In the genomic region with DNA sequence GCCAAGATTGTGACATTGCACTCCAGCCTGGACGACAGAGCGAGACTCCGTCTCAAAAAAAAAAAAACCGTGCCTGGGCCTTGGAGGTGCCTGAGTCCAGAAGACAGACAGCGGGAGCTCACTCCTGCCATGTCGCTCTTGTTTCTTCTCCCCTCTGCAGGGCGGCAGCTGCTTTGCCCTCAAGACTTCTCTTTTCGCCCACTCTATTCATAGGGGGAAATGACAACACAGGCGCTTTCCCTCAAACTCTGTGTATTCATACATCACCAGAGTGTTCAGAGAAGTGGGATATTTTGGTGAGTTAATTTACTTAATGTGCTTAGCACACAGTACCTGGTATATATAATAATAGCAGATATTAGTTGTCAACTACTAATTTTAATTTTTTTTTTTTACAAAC, we compare ENCODE assay signal across 13 cellular contexts. TPM values are rescaled to one million over a fixed set of nuclear protein-coding genes. Genes with fewer than 3 reads are reported as not detected.
DNase-seq lines count a peak whose midpoint lies in the region; ATAC-seq and TF ChIP-seq lines count a peak whose summit lies in the region.
"Had no signal": no experiment of that assay in that cellular context is flagged by ENCODE, and none has a peak within 500 bp of the region (broad histone marks: within the 10 kb centered on the region; RNA-seq: fewer than 3 reads in every experiment).

No MANE protein-coding gene starts in this region.

- H3K9me3 ChIP-seq in right atrium auricular region = no peaks in the 10 kb centered on the region
- no peaks in the 10 kb centered on the region for H3K9me3 ChIP-seq in esophagus muscularis mucosa
- H3K9me3 ChIP-seq in psoas muscle = no peaks in the 10 kb centered on the region
- H3K9me3 ChIP-seq in uterus = no peaks in the 10 kb centered on the region

- TF ChIP-seq POLR2A in esophagus muscularis mucosa (IDR thresholded peaks at IDR 0.05; ENCODE audit: low read depth) (no peak), uterus (IDR thresholded peaks at IDR 0.05) (no peak)

- no peak for ATAC-seq in left cardiac atrium
- ATAC-seq in psoas muscle = no peak

- H3K4me1 ChIP-seq in right atrium auricular region (peaks cover 0 to 56% of the 10 kb centered on the region in 2 donors), esophagus muscularis mucosa (peaks cover 63 to 88% (median 78%) of the 10 kb centered on the region in 4 donors), psoas muscle (peaks cover 44% of the 10 kb centered on the region), uterus (peaks cover 0 to 19% of the 10 kb centered on the region in 2 donors)

- TF ChIP-seq EP300 in esophagus muscularis mucosa (IDR thresholded peaks at IDR 0.05) = no peak

- 75% methylated on average over 9 of the region's 9 CpGs for WGBS in esophagus muscularis mucosa
- 80 to 91% (median 85%) methylated on average over 9 of the region's 9 CpGs for WGBS in psoas muscle, 3 donors

- H3K27ac ChIP-seq in right atrium auricular region (peak overlapping the region; percentile 81 to 82), esophagus muscularis mucosa (replicated peaks in 1 of 4) (peak overlapping the region; percentile 92 to 96 (median 93)), psoas muscle (peak overlapping the region; percentile 97), uterus (peak overlapping the region; percentile 95 to 96)

- intact Hi-C loops in left cardiac atrium (cut with DNase I) = no loop called here
- intact Hi-C loops in esophagus muscularis mucosa (cut with DNase I) = no loop called here
- intact Hi-C loops in psoas muscle (cut with DNase I) = no loop called here
- intact Hi-C loops in uterus (cut with DNase I; ENCODE audit: low total_unique reads) = no loop called here

- H3K27me3 ChIP-seq in right atrium auricular region (no peaks in the 10 kb centered on the region), esophagus muscularis mucosa (no peaks in the 10 kb centered on the region), psoas muscle (ENCODE audit: insufficient read depth in 3 of 3, low read length in 2 of 3) (no peaks in the 10 kb centered on the region), uterus (no peaks in the 10 kb centered on the region)

- TF ChIP-seq CTCF in right atrium auricular region (IDR thresholded peaks at IDR 0.05) (no peak), esophagus muscularis mucosa (IDR thresholded peaks at IDR 0.05) (no peak), psoas muscle (IDR thresholded peaks at IDR 0.05) (no peak), uterus (IDR thresholded peaks at IDR 0.05) (no peak)

- no peak overlapping the region for H3K4me3 ChIP-seq in right atrium auricular region
- peak overlapping the region in 1 of 4 donors; percentile 56 for H3K4me3 ChIP-seq in esophagus muscularis mucosa
- peak overlapping the region; percentile 69 for H3K4me3 ChIP-seq in psoas muscle
- no peak overlapping the region for H3K4me3 ChIP-seq in uterus

- H3K36me3 ChIP-seq in right atrium auricular region = peaks cover 9% of the 10 kb centered on the region
- peaks cover 0 to 16% (median 8%) of the 10 kb centered on the region in 4 donors for H3K36me3 ChIP-seq in esophagus muscularis mucosa
- H3K36me3 ChIP-seq in psoas muscle (ENCODE audit: insufficient read depth in 1 of 2, low read depth in 1 of 2) = peaks cover 0 to 4% of the 10 kb centered on the region in 2 donors
- H3K36me3 ChIP-seq in uterus = no peaks in the 10 kb centered on the region

- DNase-seq in right atrium auricular region (ENCODE audit: low spot score) = no peak
- no peak for DNase-seq in left cardiac atrium
- DNase-seq in esophagus muscularis mucosa (ENCODE audit: extremely low spot score) = no peak
- DNase-seq in psoas muscle = no peak
- no peak for DNase-seq in uterus
- no peak for DNase-seq in stimulated activated CD4-positive, alpha-beta T cell treated with anti-CD3 and anti-CD28 coated beads, Interleukin-4, amount 100 ng/mL, for 24 hours
- no peak for DNase-seq in NCI-H1930 (lab: John Stamatoyannopoulos, UW)
- no peak for DNase-seq in C1 segment of cervical spinal cord (lab: John Stamatoyannopoulos, UW)
- DNase-seq: activated T-cell treated with anti-CD3 and anti-CD28 coated beads, Interleukin-2, amount 50 U/mL, for 4 hours; erythroblast; IMR-90; NCI-H146; NCI-H69 had no signal

RNA-seq across cellular contexts. Expression of gene FOXK1, which starts 44.5 kb away (rescaled TPM):
- total RNA-seq in right atrium auricular region = 10 to 100 TPM; 19.4 to 24.8 TPM
- 10 to 100 TPM; 17.5 to 22.1 TPM for total RNA-seq in left cardiac atrium
- 10 to 100 TPM; 23.4 to 46.1 (median 36.3) TPM for total RNA-seq in esophagus muscularis mucosa
- 10 to 100 TPM; 16.8 to 26.4 (median 21.5) TPM for total RNA-seq in psoas muscle
- 1 to 10 TPM; 4.2 to 8.5 (median 8.3) TPM for polyA plus RNA-seq in psoas muscle
- total RNA-seq in uterus = 10 to 100 TPM in 3 of 4 donors, 1 to 10 TPM in 1; 9.0 to 64.1 (median 21.5) TPM

RNA-seq across cellular contexts. Expression of gene AP5Z1, which starts 48.9 kb away (rescaled TPM):
- total RNA-seq in right atrium auricular region (1 to 10 TPM; 7.5 to 9.2 TPM), left cardiac atrium (10 to 100 TPM; 14.0 to 18.8 TPM), esophagus muscularis mucosa (10 to 100 TPM; 25.7 to 37.3 (median 31.5) TPM), psoas muscle (10 to 100 TPM in 1 of 4 donors, 1 to 10 TPM in 3; 6.6 to 20.1 (median 8.7) TPM), uterus (10 to 100 TPM; 12.9 to 40.2 (median 14.6) TPM)
- 10 to 100 TPM; 12.1 to 19.2 (median 15.2) TPM for polyA plus RNA-seq in psoas muscle
